24 cellular contexts compared by ENCODE assay signal in the genomic region with DNA sequence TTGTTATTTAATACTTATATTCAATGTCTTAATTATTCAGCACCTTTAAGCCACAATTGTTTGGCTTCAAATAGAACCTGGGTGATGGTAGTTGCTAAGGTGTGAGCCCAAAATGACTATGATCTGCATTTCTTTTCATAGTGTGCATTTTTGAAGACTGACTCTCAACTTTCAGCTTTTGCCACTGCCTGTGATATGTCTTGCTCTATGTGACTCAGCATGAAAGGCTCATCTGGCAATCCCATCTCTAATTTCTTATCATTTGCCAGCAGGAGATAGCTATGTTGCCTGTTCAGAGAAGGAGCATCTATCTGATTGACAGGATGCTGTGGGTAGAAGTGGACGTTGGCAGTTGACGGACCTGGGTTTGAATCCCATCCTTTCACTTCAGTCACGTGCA. TPM values are rescaled to one million over a fixed set of nuclear protein-coding genes. Genes with fewer than 3 reads are reported as not detected.
DNase-seq lines count a peak whose midpoint lies in the region; ATAC-seq and TF ChIP-seq lines count a peak whose summit lies in the region.
"Had no signal": no experiment of that assay in that cellular context is flagged by ENCODE, and none has a peak within 500 bp of the region (broad histone marks: within the 10 kb centered on the region; RNA-seq: fewer than 3 reads in every experiment).

No MANE protein-coding gene starts in this region.

- DNase-seq in A172 (ENCODE audit: low spot score) (peak; percentile 42), HCEC 1CT (peak; percentile 10), RPMI7951 (ENCODE audit: low read depth) (peak; percentile 5), foreskin keratinocyte (peak in 1 of 2 donors; percentile 43), MG63 (no peak)
- DNase-seq: activated CD4-positive, alpha-beta memory T cell treated with anti-CD3 and anti-CD28 coated beads, Interleukin-2, amount 10 ng/mL, durations not matched to agents 7 days and 5 days; activated CD8-positive, alpha-beta memory T cell treated with anti-CD3 and anti-CD28 coated beads, Interleukin-2, amount 50 U/mL, for 48 hours; aorta; CD4-positive, alpha-beta memory T cell; hypothalamus; Kasumi-1; mammary epithelial cell; NCI-H146; NCI-H2107; NCI-H748 treated with DMSO at 0.1 percent for 48 hours; sigmoid colon; SJCRH30; stimulated activated CD4-positive, alpha-beta T cell treated with anti-CD3 and anti-CD28 coated beads, Interleukin-4, amount 100 ng/mL, for 4 hours; upper lobe of left lung had no signal

- no peak overlapping the region for H3K27ac ChIP-seq in foreskin keratinocyte
- H3K27ac ChIP-seq: HL-60, sigmoid colon, SJCRH30, upper lobe of left lung had no signal

- ATAC-seq in foreskin keratinocyte (peak; percentile 64), GM19023 (IDR thresholded peaks at IDR 0.05; ENCODE audit: unreplicated experiment) (no peak), HG03280 (IDR thresholded peaks at IDR 0.05; ENCODE audit: unreplicated experiment) (no peak), GM21367 (IDR thresholded peaks at IDR 0.05; ENCODE audit: unreplicated experiment) (no peak)
- ATAC-seq: GM12878 had no signal

- H3K4me3 ChIP-seq in MG63, result no peak overlapping the region
- H3K4me3 ChIP-seq: GM12878, sigmoid colon, SJCRH30, upper lobe of left lung had no signal

- no peak for TF ChIP-seq CTCF in foreskin keratinocyte (conservative IDR thresholded peaks at IDR 0.05)

- H3K9me3 ChIP-seq in MG63, result no peaks in the 10 kb centered on the region
- H3K9me3 ChIP-seq: sigmoid colon, SJCRH30, upper lobe of left lung had no signal

- no peaks in the 10 kb centered on the region for H3K36me3 ChIP-seq in MG63
- H3K36me3 ChIP-seq: sigmoid colon, SJCRH30, upper lobe of left lung had no signal

- peaks cover 25% of the 10 kb centered on the region for H3K4me1 ChIP-seq in foreskin keratinocyte

- peaks cover 9% of the 10 kb centered on the region for H3K27me3 ChIP-seq in foreskin keratinocyte
- no peaks in the 10 kb centered on the region for H3K27me3 ChIP-seq in MG63
- H3K27me3 ChIP-seq: upper lobe of left lung had no signal

RNA-seq across cellular contexts. Expression of gene CCDC93, which starts 34.5 kb away (rescaled TPM):
- total RNA-seq in A172 (2014; rRNA removed; shearing (Covaris generic)), result 15.0 and 21.8 TPM in 2 replicates
- total RNA-seq in RPMI7951 (2014; rRNA removed; shearing (Covaris generic)), result 10.5 and 15.3 TPM in 2 replicates
- 16.8 and 25.0 TPM in 2 replicates for total RNA-seq in foreskin keratinocyte
- polyA plus RNA-seq in foreskin keratinocyte, result 3.5 and 6.4 TPM in 2 replicates
- 12.2 and 13.2 TPM in 2 replicates for total RNA-seq in MG63 (2014; rRNA removed; shearing (Covaris generic); ENCODE audit: low replicate concordance)

RNA-seq across cellular contexts. Expression of gene INSIG2, which starts 39.9 kb away (rescaled TPM):
- total RNA-seq in A172 (2014; rRNA removed; shearing (Covaris generic)), result 9.3 and 11.8 TPM in 2 replicates
- total RNA-seq in RPMI7951 (2014; rRNA removed; shearing (Covaris generic)), result 10.8 and 13.0 TPM in 2 replicates
- total RNA-seq in foreskin keratinocyte, result 16.4 and 19.2 TPM in 2 replicates
- polyA plus RNA-seq in foreskin keratinocyte, result 14.1 and 14.9 TPM in 2 replicates
- total RNA-seq in MG63 (2014; rRNA removed; shearing (Covaris generic); ENCODE audit: low replicate concordance), result 5.7 and 7.7 TPM in 2 replicates
